Comparison of ENCODE assay signal across 20 cellular contexts in the genomic region with DNA sequence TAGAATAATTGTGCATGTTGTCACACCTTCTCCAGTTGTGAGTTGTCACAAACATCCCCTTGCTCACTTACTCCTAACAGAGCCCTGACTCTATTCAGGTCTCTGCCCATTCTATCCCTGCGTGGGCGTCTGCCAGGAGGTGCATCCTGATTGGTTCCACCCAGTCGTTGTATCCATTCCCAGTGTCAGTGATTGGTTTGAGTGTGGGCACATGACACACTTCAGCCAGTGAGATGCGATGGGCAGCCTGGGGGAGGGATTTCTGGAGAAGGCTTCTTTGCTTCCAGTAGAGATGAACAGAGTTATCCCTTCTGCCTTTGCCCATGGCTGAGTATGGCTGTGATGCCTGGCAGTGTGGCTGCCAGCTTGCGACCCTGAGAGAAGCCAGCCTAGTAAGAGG.
"Had no signal": no experiment of that assay in that cellular context is flagged by ENCODE, and none has a peak within 500 bp of the region (broad histone marks: within the 10 kb centered on the region; RNA-seq: fewer than 3 reads in every experiment).

No MANE protein-coding gene starts in this region.

- H3K4me1 ChIP-seq: prostate gland, transverse colon had no signal

- ATAC-seq: activated CD8-positive, alpha-beta memory T cell treated with anti-CD3 and anti-CD28 coated beads, Interleukin-2, amount 10 ng/mL, durations not matched to agents 7 days and 5 days; activated naive CD8-positive, alpha-beta T cell treated with anti-CD3 and anti-CD28 coated beads, Interleukin-2, amount 50 U/mL, for 24 hours; right cardiac atrium; stimulated activated naive CD8-positive, alpha-beta T cell treated with anti-CD3 and anti-CD28 coated beads, Interleukin-15, Interleukin-2, amounts not matched to agents 100 U/mL and 50 U/mL, for 24 hours had no signal

- H3K4me3 Mint-ChIP-seq: activated CD8-positive, alpha-beta memory T cell treated with anti-CD3 and anti-CD28 coated beads, Interleukin-2, amount 10 ng/mL, durations not matched to agents 7 days and 5 days; activated naive CD4-positive, alpha-beta T cell treated with anti-CD3 and anti-CD28 coated beads for 36 hours; activated naive CD8-positive, alpha-beta T cell treated with anti-CD3 and anti-CD28 coated beads, Interleukin-2, amount 50 U/mL, for 24 hours; neural crest cell; T-helper 2 cell treated with Interferon-gamma antibody and Interleukin-4, amounts not matched to agents 5 μg/mL and 100 μg/mL, for 36 hours had no signal

- H3K9me3 Mint-ChIP-seq: activated naive CD4-positive, alpha-beta T cell treated with anti-CD3 and anti-CD28 coated beads for 36 hours; activated naive CD8-positive, alpha-beta T cell treated with anti-CD3 and anti-CD28 coated beads, Interleukin-2, amount 50 U/mL, for 24 hours; activated T-helper 2 cell treated with anti-CD3 and anti-CD28 coated beads, Interferon-gamma antibody, Interleukin-2, Interleukin-4, amounts not matched to agents 10 μg/mL and 5 μg/mL and 100 μg/mL, durations not matched to agents 14 hours and 24 hours and 36 hours; neural crest cell; T-helper 2 cell treated with Interferon-gamma antibody and Interleukin-4, amounts not matched to agents 5 μg/mL and 100 μg/mL, for 36 hours had no signal

- H3K27me3 Mint-ChIP-seq: activated CD8-positive, alpha-beta memory T cell treated with anti-CD3 and anti-CD28 coated beads, Interleukin-2, amount 10 ng/mL, durations not matched to agents 7 days and 5 days; activated naive CD8-positive, alpha-beta T cell treated with anti-CD3 and anti-CD28 coated beads, Interleukin-2, amount 50 U/mL, for 24 hours had no signal

- DNase-seq: activated CD4-positive, alpha-beta T cell treated with anti-CD3 and anti-CD28 coated beads, Interleukin-2, amount 50 U/mL, for 4 hours; activated naive CD4-positive, alpha-beta T cell treated with anti-CD3 and anti-CD28 coated beads for 36 hours; activated naive CD8-positive, alpha-beta T cell treated with anti-CD3 and anti-CD28 coated beads, Interleukin-2, amount 50 U/mL, for 24 hours; activated T-cell treated with anti-CD3 and anti-CD28 coated beads, Interleukin-2, amount 50 U/mL, for 1 hour; aorta; cerebellar nuclear complex; effector memory CD4-positive, alpha-beta T cell; heart right ventricle; midbrain; right cardiac atrium; small intestine; stimulated activated CD4-positive, alpha-beta T cell treated with anti-CD3 and anti-CD28 coated beads, Interleukin-4, amount 100 ng/mL, for 24 hours; stimulated activated naive CD8-positive, alpha-beta T cell treated with anti-CD3 and anti-CD28 coated beads, Interleukin-15, Interleukin-2, amounts not matched to agents 100 U/mL and 50 U/mL, for 24 hours; transverse colon had no signal

- H3K36me3 ChIP-seq: heart right ventricle, prostate gland, transverse colon had no signal

- H3K27ac ChIP-seq: prostate gland, transverse colon had no signal

- H3K9me3 ChIP-seq: heart right ventricle, prostate gland, transverse colon had no signal

- H3K4me3 ChIP-seq: heart right ventricle, lung, prostate gland, transverse colon had no signal

- H3K27ac Mint-ChIP-seq: activated CD8-positive, alpha-beta memory T cell treated with anti-CD3 and anti-CD28 coated beads, Interleukin-2, amount 10 ng/mL, durations not matched to agents 7 days and 5 days; activated naive CD4-positive, alpha-beta T cell treated with anti-CD3 and anti-CD28 coated beads for 36 hours; activated naive CD8-positive, alpha-beta T cell treated with anti-CD3 and anti-CD28 coated beads, Interleukin-2, amount 50 U/mL, for 24 hours; activated T-helper 2 cell treated with anti-CD3 and anti-CD28 coated beads, Interferon-gamma antibody, Interleukin-2, Interleukin-4, amounts not matched to agents 10 μg/mL and 5 μg/mL and 100 μg/mL, durations not matched to agents 14 hours and 24 hours and 36 hours; T-helper 2 cell treated with Interferon-gamma antibody and Interleukin-4, amounts not matched to agents 5 μg/mL and 100 μg/mL, for 36 hours had no signal

- H3K4me1 Mint-ChIP-seq: activated CD8-positive, alpha-beta memory T cell treated with anti-CD3 and anti-CD28 coated beads, Interleukin-2, amount 10 ng/mL, durations not matched to agents 7 days and 5 days; activated naive CD8-positive, alpha-beta T cell treated with anti-CD3 and anti-CD28 coated beads, Interleukin-2, amount 50 U/mL, for 24 hours; neural crest cell had no signal
